Comparison of ENCODE assay signal across 6 cellular contexts in the genomic region with DNA sequence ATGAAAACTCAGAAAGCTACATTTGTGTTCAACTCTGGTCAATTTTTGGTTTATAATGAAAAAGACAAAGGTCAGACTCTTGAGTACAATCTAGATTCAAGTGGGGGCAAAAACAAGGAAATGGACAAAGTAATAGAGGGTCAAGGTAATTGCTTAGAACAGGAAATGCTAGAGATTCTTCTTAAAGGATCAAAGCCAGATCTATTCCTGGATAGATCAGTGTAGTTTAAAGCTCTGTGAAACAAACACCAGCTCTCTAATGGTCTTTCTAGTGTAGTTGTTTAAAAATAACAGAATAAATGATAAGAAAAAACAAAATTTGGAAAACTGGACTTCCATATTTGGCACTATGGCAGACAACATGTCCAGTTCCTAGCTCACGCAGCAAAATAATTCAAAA.
"Had no signal": no experiment of that assay in that cellular context is flagged by ENCODE, and none has a peak within 500 bp of the region (broad histone marks: within the 10 kb centered on the region; RNA-seq: fewer than 3 reads in every experiment).

No MANE protein-coding gene starts in this region.

- DNase-seq: IMR-90, KBM-7, KG1 had no signal

- H3K4me3 ChIP-seq: K562 had no signal

- H3K4me2 ChIP-seq: KMS-11 had no signal

- H3K9ac ChIP-seq: KMS-11 had no signal

- FAIRE-seq: K562 had no signal

- H3K27ac ChIP-seq: HL-60, KMS-11 had no signal

- ATAC-seq: K562 had no signal
